ENCODE assay signal across 22 cellular contexts in genomic region chr1:236172041-236172579, GRCh38.
"Had no signal": no experiment of that assay in that cellular context is flagged by ENCODE, and none has a peak within 500 bp of the region (broad histone marks: within the 10 kb centered on the region; RNA-seq: fewer than 3 reads in every experiment).

No MANE protein-coding gene starts in this region.

- H3K36me3 ChIP-seq: cardiac muscle cell, thyroid gland, uterus, WERI-Rb-1 had no signal

- ATAC-seq: sciatic nerve; stimulated activated naive B cell treated with anti-CD40 and anti-IgM and Interleukin-4, amounts not matched to agents 10 μg/mL and 1 μg/mL and 100 μg/mL, for 72 hours had no signal

- H3K9me3 ChIP-seq: esophagus muscularis mucosa, thyroid gland, uterus had no signal

- DNase-seq: activated CD4-positive, alpha-beta T cell treated with anti-CD3 and anti-CD28 coated beads, Interleukin-2, amount 50 U/mL, for 48 hours; activated gamma-delta T cell treated with Interleukin-2 at 50 U/mL for 16 hours; amygdala; dermis blood vessel endothelial cell; effector memory CD4-positive, alpha-beta T cell; foreskin melanocyte; glutamatergic neuron; hippocampal formation; islet precursor cell; stimulated activated CD4-positive, alpha-beta T cell treated with anti-CD3 and anti-CD28 coated beads, Interleukin-4, amount 100 ng/mL, for 24 hours; stimulated activated naive B cell treated with anti-CD40 and anti-IgM and Interleukin-4, amounts not matched to agents 10 μg/mL and 1 μg/mL and 100 μg/mL, for 72 hours; T-helper 2 cell; thyroid gland; uterus; WERI-Rb-1 had no signal

- H3K4me3 ChIP-seq: cardiac muscle cell, esophagus muscularis mucosa, lung, thyroid gland, uterus had no signal

- H3K27ac ChIP-seq: cardiac muscle cell, esophagus muscularis mucosa, thyroid gland, uterus, WERI-Rb-1 had no signal

- H3K9me3 Mint-ChIP-seq: activated T-helper 1 cell treated with anti-CD3 and anti-CD28 coated beads, Interleukin-12 subunit alpha, Interleukin-12 subunit beta, Interleukin-2, Interleukin-4 antibody, amounts not matched to agents 30 ng/mL and 10 ng/mL and 1 ng/mL, durations not matched to agents 14 hours and 24 hours and 36 hours; nephron had no signal

- H3K27me3 Mint-ChIP-seq: activated naive CD8-positive, alpha-beta T cell; stimulated activated naive B cell treated with anti-CD40 and anti-IgM and Interleukin-4, amounts not matched to agents 10 μg/mL and 1 μg/mL and 100 μg/mL, for 72 hours had no signal

- H3K27me3 ChIP-seq: cardiac muscle cell, esophagus muscularis mucosa, thyroid gland, uterus had no signal

- H3K4me1 ChIP-seq: thyroid gland, uterus had no signal

- H3K4me3 Mint-ChIP-seq: activated naive CD8-positive, alpha-beta T cell; activated T-helper 1 cell treated with anti-CD3 and anti-CD28 coated beads, Interleukin-12 subunit alpha, Interleukin-12 subunit beta, Interleukin-2, Interleukin-4 antibody, amounts not matched to agents 30 ng/mL and 10 ng/mL and 1 ng/mL, durations not matched to agents 14 hours and 24 hours and 36 hours; nephron; stimulated activated naive B cell treated with anti-CD40 and anti-IgM and Interleukin-4, amounts not matched to agents 10 μg/mL and 1 μg/mL and 100 μg/mL, for 72 hours had no signal
